12 cellular contexts compared by ENCODE assay signal in the genomic region with DNA sequence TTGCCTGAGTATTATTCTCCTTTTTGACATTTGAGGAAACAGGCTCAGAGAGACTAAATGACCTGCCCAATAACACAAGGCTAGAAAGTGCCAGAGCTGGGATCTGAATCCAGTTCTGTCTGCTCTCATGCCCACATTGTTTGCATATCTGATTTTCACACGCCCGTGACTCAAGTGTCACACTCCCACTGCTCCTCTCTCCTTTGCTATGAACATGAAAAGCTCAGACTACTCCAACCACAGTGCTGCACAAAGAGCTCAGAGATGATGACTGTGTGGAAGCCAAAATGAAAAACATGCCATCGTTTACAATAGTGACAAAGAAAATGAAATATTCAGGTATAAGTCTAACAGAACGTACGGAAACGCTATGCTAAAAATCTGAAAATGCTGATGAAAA.
DNase-seq lines count a peak whose midpoint lies in the region; ATAC-seq and TF ChIP-seq lines count a peak whose summit lies in the region.
"Had no signal": no experiment of that assay in that cellular context is flagged by ENCODE, and none has a peak within 500 bp of the region (broad histone marks: within the 10 kb centered on the region; RNA-seq: fewer than 3 reads in every experiment).

No MANE protein-coding gene starts in this region.

- TF ChIP-seq CTCF in vagina (IDR thresholded peaks at IDR 0.05) (no peak), right lobe of liver (IDR thresholded peaks at IDR 0.05) (no peak)

- 88% methylated on average over 6 of the region's 6 CpGs for WGBS in right lobe of liver (ENCODE audit: insufficient coverage, low coverage, low lambda C conversion rate, missing lambda C conversion rate)

- ATAC-seq in HG02610 (IDR thresholded peaks at IDR 0.05; ENCODE audit: unreplicated experiment) (peak; percentile 58), right lobe of liver (no peak)
- ATAC-seq in naive thymus-derived CD8-positive, alpha-beta T cell, result peak; percentile 15 to 29

- H3K4me1 ChIP-seq in vagina (peaks cover 28% of the 10 kb centered on the region), right lobe of liver (no peaks in the 10 kb centered on the region)
- peaks cover 16% of the 10 kb centered on the region for H3K4me1 ChIP-seq in CD4-positive, alpha-beta memory T cell (ENCODE audit: insufficient read depth, low read length)

- peak overlapping the region in 3 of 10 donors; percentile 5 to 52 (median 8) for H3K4me3 Mint-ChIP-seq in naive thymus-derived CD8-positive, alpha-beta T cell
- no peak overlapping the region for H3K4me3 Mint-ChIP-seq in CD4-positive, alpha-beta memory T cell

- POLR2A ChIA-PET in naive thymus-derived CD8-positive, alpha-beta T cell (lab: Charles Lee), result interaction anchor here (0.8 kb wide), 1 partner anchor 12 kb away, joined by 3 read pairs; no protein-coding TSS in a partner anchor
- POLR2A ChIA-PET in CD4-positive, alpha-beta memory T cell (lab: Charles Lee; ENCODE audit: partially characterized antibody), result interaction anchor here (1.1 kb wide), 1 partner anchor 20 kb away, joined by 4 read pairs; no protein-coding TSS in a partner anchor

- no peaks in the 10 kb centered on the region for H3K9me3 Mint-ChIP-seq in naive thymus-derived CD8-positive, alpha-beta T cell
- H3K9me3 Mint-ChIP-seq in CD4-positive, alpha-beta memory T cell, result no peaks in the 10 kb centered on the region

- H3K27me3 Mint-ChIP-seq in naive thymus-derived CD8-positive, alpha-beta T cell, result no peaks in the 10 kb centered on the region
- no peaks in the 10 kb centered on the region for H3K27me3 Mint-ChIP-seq in CD4-positive, alpha-beta memory T cell

- no peak for TF ChIP-seq POLR2A in vagina (IDR thresholded peaks at IDR 0.05)
- TF ChIP-seq POLR2A in right lobe of liver (IDR thresholded peaks at IDR 0.05), result no peak

- H3K27me3 ChIP-seq in vagina (no peaks in the 10 kb centered on the region), right lobe of liver (no peaks in the 10 kb centered on the region)
- no peaks in the 10 kb centered on the region for H3K27me3 ChIP-seq in CD4-positive, alpha-beta memory T cell (ENCODE audit: insufficient read depth, low read length)

- H3K4me1 Mint-ChIP-seq in naive thymus-derived CD8-positive, alpha-beta T cell, result peaks cover 29 to 55% (median 54%) of the 10 kb centered on the region in 4 donors
- H3K4me1 Mint-ChIP-seq in CD4-positive, alpha-beta memory T cell, result peaks cover 29 to 37% (median 34%) of the 10 kb centered on the region in 4 donors

- DNase-seq in AG08395 (ENCODE audit: low spot score) (peak; percentile 8), activated T-cell treated with anti-CD3 and anti-CD28 coated beads for 48 hours (ENCODE audit: low read depth) (peak; percentile 62), vagina (ENCODE audit: extremely low spot score in 2 of 2) (no peak), mesenteric fat pad (ENCODE audit: low spot score) (no peak), right lobe of liver (no peak)
- DNase-seq in naive thymus-derived CD8-positive, alpha-beta T cell, result no peak
- no peak for DNase-seq in CD4-positive, alpha-beta memory T cell
- DNase-seq: erythroblast, mesendoderm, NCI-H524 had no signal

- H3K4me3 ChIP-seq in vagina, result no peak overlapping the region
- no peak overlapping the region for H3K4me3 ChIP-seq in CD4-positive, alpha-beta memory T cell (ENCODE audit: low read length in 2 of 2)
- no peak overlapping the region for H3K4me3 ChIP-seq in right lobe of liver

- peak overlapping the region in 5 of 10 donors; percentile 1 to 89 (median 44) for H3K27ac Mint-ChIP-seq in naive thymus-derived CD8-positive, alpha-beta T cell
- H3K27ac Mint-ChIP-seq in CD4-positive, alpha-beta memory T cell, result peak overlapping the region in 1 of 7 donors; percentile 57

- CTCF ChIA-PET in CD4-positive, alpha-beta memory T cell (lab: Charles Lee; ENCODE audit: partially characterized antibody), result interaction anchor here (1.4 to 1.6 kb wide), 2 partner anchors 50 to 87 kb away, joined by 3 to 4 read pairs; no protein-coding TSS in a partner anchor

- no peaks in the 10 kb centered on the region for H3K9me3 ChIP-seq in vagina
- no peaks in the 10 kb centered on the region for H3K9me3 ChIP-seq in CD4-positive, alpha-beta memory T cell (ENCODE audit: control insufficient read depth in 1 of 2, low read length in 2 of 2)
- no peaks in the 10 kb centered on the region for H3K9me3 ChIP-seq in right lobe of liver

- H3K36me3 ChIP-seq in vagina (no peaks in the 10 kb centered on the region), right lobe of liver (no peaks in the 10 kb centered on the region)
- H3K36me3 ChIP-seq in CD4-positive, alpha-beta memory T cell (ENCODE audit: insufficient read depth, low read length), result no peaks in the 10 kb centered on the region

- peaks cover 0 to 30% (median 5%) of the 10 kb centered on the region in 3 donors for H3K36me3 Mint-ChIP-seq in naive thymus-derived CD8-positive, alpha-beta T cell
- peaks cover 27% of the 10 kb centered on the region in 2 donors for H3K36me3 Mint-ChIP-seq in CD4-positive, alpha-beta memory T cell

- no peak overlapping the region for H3K27ac ChIP-seq in vagina
- H3K27ac ChIP-seq in CD4-positive, alpha-beta memory T cell (ENCODE audit: low read depth, low read length), result no peak overlapping the region
- no peak overlapping the region for H3K27ac ChIP-seq in right lobe of liver
- H3K27ac ChIP-seq: C4-2B had no signal

- intact Hi-C loops in vagina (cut with DNase I) (no loop called here), right lobe of liver (cut with DNase I) (no loop called here)
- intact Hi-C loops in CD4-positive, alpha-beta memory T cell (cut with micrococcal nuclease), result no loop called here

Comparison
In these comparisons a context has a peak if more than half of its experiments do, and no peak if none do; other contexts are left out.
1. DNase-seq: peak in AG08395 (single experiment) and activated T-cell treated with anti-CD3 and anti-CD28 coated beads for 48 hours (single experiment); none in naive thymus-derived CD8-positive, alpha-beta T cell (0 of 10), vagina (0 of 2), CD4-positive, alpha-beta memory T cell (0 of 5), mesenteric fat pad (single experiment) and right lobe of liver (0 of 3).
2. ATAC-seq: peak in HG02610 (single experiment) and naive thymus-derived CD8-positive, alpha-beta T cell (2 of 2); none in right lobe of liver (0 of 4).